Comparison of ENCODE assay signal across 29 cellular contexts in the genomic region with DNA sequence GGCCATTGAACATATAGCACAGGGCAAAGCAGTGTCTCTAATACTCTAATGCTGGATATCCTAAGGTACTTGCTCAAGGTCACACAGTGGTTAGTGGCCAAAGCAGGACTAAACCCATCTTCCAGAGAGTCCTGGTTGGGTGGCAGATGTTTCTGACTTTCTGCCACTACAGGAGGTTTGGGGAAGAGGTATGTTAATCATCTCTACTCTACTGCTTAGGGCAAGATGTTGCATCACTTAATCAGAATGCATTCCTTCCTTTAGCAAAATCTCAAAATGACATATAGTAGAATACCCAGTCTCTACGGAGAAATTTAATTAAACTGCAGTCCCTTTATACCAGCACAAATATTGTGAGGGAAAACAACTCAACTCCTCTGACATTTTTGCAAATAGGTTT.
"Had no signal": no experiment of that assay in that cellular context is flagged by ENCODE, and none has a peak within 500 bp of the region (broad histone marks: within the 10 kb centered on the region; RNA-seq: fewer than 3 reads in every experiment).

No MANE protein-coding gene starts in this region.

- H3K36me3 ChIP-seq: left lung, pancreas, prostate gland, stomach, thyroid gland, upper lobe of right lung had no signal

- H3K4me1 Mint-ChIP-seq: immature natural killer cell; naive thymus-derived CD4-positive, alpha-beta T cell; neural crest cell; stimulated activated naive B cell treated with anti-CD40 and anti-IgM and Interleukin-4, amounts not matched to agents 10 μg/mL and 1 μg/mL and 100 μg/mL, for 72 hours had no signal

- H3K27me3 Mint-ChIP-seq: natural killer cell treated with Interleukin-12 subunit alpha and Interleukin-12 subunit beta and Interleukin-15 and Interleukin-18, amount 100 ng/mL, for 72 hours had no signal

- H3K4me3 Mint-ChIP-seq: immature natural killer cell; naive thymus-derived CD4-positive, alpha-beta T cell; natural killer cell treated with Interleukin-12 subunit alpha and Interleukin-12 subunit beta and Interleukin-15 and Interleukin-18, amount 100 ng/mL, for 72 hours; neural crest cell; stimulated activated naive B cell treated with anti-CD40 and anti-IgM and Interleukin-4, amounts not matched to agents 10 μg/mL and 1 μg/mL and 100 μg/mL, for 72 hours had no signal

- DNase-seq: hypothalamus; immature natural killer cell; kidney; left colon; left lung; midbrain; mucosa of descending colon; naive thymus-derived CD4-positive, alpha-beta T cell; nucleus accumbens; pancreas; posterior cingulate gyrus; retina; right cardiac atrium; stimulated activated CD4-positive, alpha-beta T cell treated with anti-CD3 and anti-CD28 coated beads, Interleukin-12 subunit alpha, Interleukin-12 subunit beta, amount 100 ng/mL, for 4 hours; stimulated activated CD4-positive, alpha-beta T cell treated with anti-CD3 and anti-CD28 coated beads, Interleukin-15, amount 100 ng/mL, for 24 hours; stimulated activated CD4-positive, alpha-beta T cell treated with anti-CD3 and anti-CD28 coated beads, Interleukin-2, amount 100 ng/mL, for 24 hours; stimulated activated CD4-positive, alpha-beta T cell treated with anti-CD3 and anti-CD28 coated beads, Interleukin-4, amount 100 ng/mL, for 1 hour; stimulated activated naive B cell treated with anti-CD40 and anti-IgM and Interleukin-4, amounts not matched to agents 10 μg/mL and 1 μg/mL and 100 μg/mL, for 72 hours; stimulated activated naive CD8-positive, alpha-beta T cell treated with anti-CD3 and anti-CD28 coated beads, Interleukin-15, Interleukin-2, amounts not matched to agents 100 U/mL and 50 U/mL, for 24 hours; stomach; testis; thyroid gland; upper lobe of right lung had no signal

- H3K27ac Mint-ChIP-seq: immature natural killer cell; naive thymus-derived CD4-positive, alpha-beta T cell; natural killer cell treated with Interleukin-12 subunit alpha and Interleukin-12 subunit beta and Interleukin-15 and Interleukin-18, amount 100 ng/mL, for 72 hours; stimulated activated naive B cell treated with anti-CD40 and anti-IgM and Interleukin-4, amounts not matched to agents 10 μg/mL and 1 μg/mL and 100 μg/mL, for 72 hours had no signal

- H3K4me3 ChIP-seq: left lung, lung, mucosa of descending colon, pancreas, prostate gland, skin epidermis, stomach, testis, thyroid gland, upper lobe of right lung had no signal

- H3K9me3 ChIP-seq: left lung, mucosa of descending colon, pancreas, prostate gland, testis, thyroid gland, upper lobe of right lung had no signal

- H3K4me1 ChIP-seq: left lung, pancreas, prostate gland, testis, thyroid gland, upper lobe of right lung had no signal

- ATAC-seq: left colon; left lung; mucosa of descending colon; naive thymus-derived CD4-positive, alpha-beta T cell; natural killer cell treated with Interleukin-12 subunit alpha and Interleukin-12 subunit beta and Interleukin-15 and Interleukin-18, amount 100 ng/mL, for 72 hours; pancreas; right cardiac atrium; sciatic nerve; stimulated activated naive B cell treated with anti-CD40 and anti-IgM and Interleukin-4, amounts not matched to agents 10 μg/mL and 1 μg/mL and 100 μg/mL, for 72 hours; stimulated activated naive CD8-positive, alpha-beta T cell treated with anti-CD3 and anti-CD28 coated beads, Interleukin-15, Interleukin-2, amounts not matched to agents 100 U/mL and 50 U/mL, for 24 hours; upper lobe of right lung had no signal

- H3K27me3 ChIP-seq: left lung, stomach, testis, thyroid gland, upper lobe of right lung had no signal

- H3K27ac ChIP-seq: left lung, pancreas, prostate gland, skin epidermis, stomach, testis, thyroid gland, upper lobe of right lung had no signal

- H3K36me3 Mint-ChIP-seq: immature natural killer cell; naive thymus-derived CD4-positive, alpha-beta T cell; natural killer cell treated with Interleukin-12 subunit alpha and Interleukin-12 subunit beta and Interleukin-15 and Interleukin-18, amount 100 ng/mL, for 72 hours; stimulated activated naive B cell treated with anti-CD40 and anti-IgM and Interleukin-4, amounts not matched to agents 10 μg/mL and 1 μg/mL and 100 μg/mL, for 72 hours had no signal
